ENCODE assay signal across 18 cellular contexts in genomic region chr1:78464449-78464891, GRCh38. TPM values are rescaled to one million over a fixed set of nuclear protein-coding genes. Genes with fewer than 3 reads are reported as not detected.
"Had no signal": no experiment of that assay in that cellular context is flagged by ENCODE, and none has a peak within 500 bp of the region (broad histone marks: within the 10 kb centered on the region; RNA-seq: fewer than 3 reads in every experiment).

No MANE protein-coding gene starts in this region.

- DNase-seq: activated CD4-positive, alpha-beta T cell treated with anti-CD3 and anti-CD28 coated beads for 4 hours; activated CD8-positive, alpha-beta memory T cell treated with anti-CD3 and anti-CD28 coated beads, Interleukin-2, amount 50 U/mL, for 4 hours; activated CD8-positive, alpha-beta T cell treated with anti-CD3 and anti-CD28 coated beads, Interleukin-2, amount 10 ng/mL, durations not matched to agents 7 days and 5 days; caudate nucleus; colonic mucosa; esophagus squamous epithelium; foreskin melanocyte; head of caudate nucleus; immature natural killer cell; left colon; stomach; T-helper 17 cell; testis; upper lobe of left lung had no signal

- H3K9me3 ChIP-seq: colonic mucosa, prostate gland, testis had no signal

- H3K27me3 ChIP-seq: ascending aorta, colonic mucosa, esophagus squamous epithelium, stomach, testis, upper lobe of left lung had no signal

- ATAC-seq: activated CD8-positive, alpha-beta T cell treated with anti-CD3 and anti-CD28 coated beads, Interleukin-2, amount 10 ng/mL, durations not matched to agents 7 days and 5 days; left colon; sciatic nerve; T-helper 17 cell; WTC11 had no signal

- H3K27ac ChIP-seq: ascending aorta, colonic mucosa, esophagus squamous epithelium, prostate gland, stomach, testis, upper lobe of left lung had no signal

- H3K4me3 ChIP-seq: ascending aorta, colonic mucosa, esophagus squamous epithelium, prostate gland, stomach, testis, upper lobe of left lung had no signal

- H3K36me3 ChIP-seq: ascending aorta, colonic mucosa, esophagus squamous epithelium, prostate gland, stomach, upper lobe of left lung had no signal

- H3K4me1 ChIP-seq: ascending aorta, colonic mucosa, esophagus squamous epithelium, prostate gland, stomach, testis, upper lobe of left lung had no signal

RNA-seq across cellular contexts. Expression of gene PTGFR, which starts 26.3 kb away (rescaled TPM):
- total RNA-seq: activated CD8-positive, alpha-beta T cell treated with anti-CD3 and anti-CD28 coated beads, Interleukin-2, amount 10 ng/mL, durations not matched to agents 7 days and 5 days; T-helper 17 cell had no signal
- polyA plus RNA-seq: immature natural killer cell had no signal
